ENCODE assay signal across 1 cellular context in genomic region chr6:44152109-44152461, GRCh38.
TF ChIP-seq lines count a peak whose summit lies in the region.

No MANE protein-coding gene starts in this region.

TF ChIP-seq in HEK293, 187 proteins besides CTCF, POLR2A, EP300 and RAD21 (continued from another document):
- no peak for TF ChIP-seq ZSCAN23 (tag by site-specific recombination; IDR thresholded peaks at IDR 0.05)
